Comparison of ENCODE assay signal across 3 cellular contexts in the genomic region with DNA sequence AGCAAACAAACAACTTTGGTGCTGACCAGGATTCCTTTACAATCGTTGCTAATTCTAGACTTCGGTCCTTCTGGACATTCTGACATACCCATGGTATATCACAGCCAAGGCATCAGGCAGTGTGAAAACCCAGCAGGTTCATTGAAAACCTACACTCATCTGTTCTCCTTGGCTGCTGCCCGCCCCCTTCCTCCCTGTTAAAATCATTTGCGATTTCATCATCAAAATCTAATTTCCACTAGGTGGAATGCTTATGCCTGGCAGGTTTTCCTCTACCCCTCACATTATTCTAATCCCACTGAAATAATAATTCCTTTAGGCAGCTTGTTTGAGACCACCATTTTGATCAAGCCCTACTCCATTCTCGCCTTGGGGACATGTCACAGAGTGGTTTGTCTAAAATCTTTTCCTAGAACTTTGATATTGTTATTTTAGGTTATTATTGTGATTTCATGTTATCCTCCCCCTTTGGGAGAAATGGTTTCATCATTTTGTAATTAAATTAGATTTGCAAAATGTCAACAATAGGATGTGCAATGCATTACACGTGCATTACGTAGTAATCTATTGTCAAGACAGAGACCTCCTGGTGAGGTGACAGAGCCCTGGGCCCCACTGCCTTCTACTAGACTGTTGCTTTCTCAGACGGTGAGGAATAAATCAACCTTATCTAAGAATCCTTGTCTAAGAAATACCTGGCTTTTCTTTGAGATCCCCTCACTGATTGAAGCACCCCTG.
TF ChIP-seq lines count a peak whose summit lies in the region.

No MANE protein-coding gene starts in this region.

TF ChIP-seq in SK-N-SH treated with all-trans-retinoic acid at 6 μM for 48 hours, 23 proteins besides CTCF, POLR2A, EP300 and RAD21:
- TF ChIP-seq ZFP3 (CRISPR knock-in tag; IDR thresholded peaks at IDR 0.05) (peak; percentile 81), ISL1 (CRISPR knock-in tag; IDR thresholded peaks at IDR 0.05) (no peak), RARB (CRISPR knock-in tag; IDR thresholded peaks at IDR 0.05) (no peak), ZNF565 (CRISPR knock-in tag; conservative IDR thresholded peaks at IDR 0.05; ENCODE audit: low read depth) (no peak), TOX (CRISPR knock-in tag; IDR thresholded peaks at IDR 0.05; ENCODE audit: borderline replicate concordance) (no peak)

TF ChIP-seq in SK-N-SH, 30 proteins besides CTCF, POLR2A, EP300 and RAD21:
- TF ChIP-seq, protein P1, sequence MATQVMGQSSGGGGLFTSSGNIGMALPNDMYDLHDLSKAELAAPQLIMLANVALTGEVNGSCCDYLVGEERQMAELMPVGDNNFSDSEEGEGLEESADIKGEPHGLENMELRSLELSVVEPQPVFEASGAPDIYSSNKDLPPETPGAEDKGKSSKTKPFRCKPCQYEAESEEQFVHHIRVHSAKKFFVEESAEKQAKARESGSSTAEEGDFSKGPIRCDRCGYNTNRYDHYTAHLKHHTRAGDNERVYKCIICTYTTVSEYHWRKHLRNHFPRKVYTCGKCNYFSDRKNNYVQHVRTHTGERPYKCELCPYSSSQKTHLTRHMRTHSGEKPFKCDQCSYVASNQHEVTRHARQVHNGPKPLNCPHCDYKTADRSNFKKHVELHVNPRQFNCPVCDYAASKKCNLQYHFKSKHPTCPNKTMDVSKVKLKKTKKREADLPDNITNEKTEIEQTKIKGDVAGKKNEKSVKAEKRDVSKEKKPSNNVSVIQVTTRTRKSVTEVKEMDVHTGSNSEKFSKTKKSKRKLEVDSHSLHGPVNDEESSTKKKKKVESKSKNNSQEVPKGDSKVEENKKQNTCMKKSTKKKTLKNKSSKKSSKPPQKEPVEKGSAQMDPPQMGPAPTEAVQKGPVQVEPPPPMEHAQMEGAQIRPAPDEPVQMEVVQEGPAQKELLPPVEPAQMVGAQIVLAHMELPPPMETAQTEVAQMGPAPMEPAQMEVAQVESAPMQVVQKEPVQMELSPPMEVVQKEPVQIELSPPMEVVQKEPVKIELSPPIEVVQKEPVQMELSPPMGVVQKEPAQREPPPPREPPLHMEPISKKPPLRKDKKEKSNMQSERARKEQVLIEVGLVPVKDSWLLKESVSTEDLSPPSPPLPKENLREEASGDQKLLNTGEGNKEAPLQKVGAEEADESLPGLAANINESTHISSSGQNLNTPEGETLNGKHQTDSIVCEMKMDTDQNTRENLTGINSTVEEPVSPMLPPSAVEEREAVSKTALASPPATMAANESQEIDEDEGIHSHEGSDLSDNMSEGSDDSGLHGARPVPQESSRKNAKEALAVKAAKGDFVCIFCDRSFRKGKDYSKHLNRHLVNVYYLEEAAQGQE (IDR thresholded peaks at IDR 0.05; ENCODE audit: low read depth, low read length) = no peak
- TF ChIP-seq TAF1 (IDR thresholded peaks at IDR 0.05; ENCODE audit: borderline replicate concordance, low read depth, low read length) (no peak), FOXJ3 (CRISPR knock-in tag; IDR thresholded peaks at IDR 0.05) (no peak), ELF1 (IDR thresholded peaks at IDR 0.05) (no peak), MXI1 (IDR thresholded peaks at IDR 0.05; ENCODE audit: low read depth, low read length) (no peak), NFIC (IDR thresholded peaks at IDR 0.05; ENCODE audit: borderline replicate concordance) (no peak), TEAD4 (IDR thresholded peaks at IDR 0.05; ENCODE audit: borderline replicate concordance, insufficient read depth) (no peak), POLR2AphosphoS5 (IDR thresholded peaks at IDR 0.05; ENCODE audit: low read depth, low read length) (no peak)
- TF ChIP-seq, protein P2, sequence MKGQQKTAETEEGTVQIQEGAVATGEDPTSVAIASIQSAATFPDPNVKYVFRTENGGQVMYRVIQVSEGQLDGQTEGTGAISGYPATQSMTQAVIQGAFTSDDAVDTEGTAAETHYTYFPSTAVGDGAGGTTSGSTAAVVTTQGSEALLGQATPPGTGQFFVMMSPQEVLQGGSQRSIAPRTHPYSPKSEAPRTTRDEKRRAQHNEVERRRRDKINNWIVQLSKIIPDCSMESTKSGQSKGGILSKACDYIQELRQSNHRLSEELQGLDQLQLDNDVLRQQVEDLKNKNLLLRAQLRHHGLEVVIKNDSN (IDR thresholded peaks at IDR 0.05; ENCODE audit: borderline replicate concordance, low read depth) = no peak
- TF ChIP-seq, protein P3, sequence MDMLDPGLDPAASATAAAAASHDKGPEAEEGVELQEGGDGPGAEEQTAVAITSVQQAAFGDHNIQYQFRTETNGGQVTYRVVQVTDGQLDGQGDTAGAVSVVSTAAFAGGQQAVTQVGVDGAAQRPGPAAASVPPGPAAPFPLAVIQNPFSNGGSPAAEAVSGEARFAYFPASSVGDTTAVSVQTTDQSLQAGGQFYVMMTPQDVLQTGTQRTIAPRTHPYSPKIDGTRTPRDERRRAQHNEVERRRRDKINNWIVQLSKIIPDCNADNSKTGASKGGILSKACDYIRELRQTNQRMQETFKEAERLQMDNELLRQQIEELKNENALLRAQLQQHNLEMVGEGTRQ (IDR thresholded peaks at IDR 0.05; ENCODE audit: borderline replicate concordance, low read depth, low read length) = no peak
- TF ChIP-seq, protein P4, sequence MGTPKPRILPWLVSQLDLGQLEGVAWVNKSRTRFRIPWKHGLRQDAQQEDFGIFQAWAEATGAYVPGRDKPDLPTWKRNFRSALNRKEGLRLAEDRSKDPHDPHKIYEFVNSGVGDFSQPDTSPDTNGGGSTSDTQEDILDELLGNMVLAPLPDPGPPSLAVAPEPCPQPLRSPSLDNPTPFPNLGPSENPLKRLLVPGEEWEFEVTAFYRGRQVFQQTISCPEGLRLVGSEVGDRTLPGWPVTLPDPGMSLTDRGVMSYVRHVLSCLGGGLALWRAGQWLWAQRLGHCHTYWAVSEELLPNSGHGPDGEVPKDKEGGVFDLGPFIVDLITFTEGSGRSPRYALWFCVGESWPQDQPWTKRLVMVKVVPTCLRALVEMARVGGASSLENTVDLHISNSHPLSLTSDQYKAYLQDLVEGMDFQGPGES (IDR thresholded peaks at IDR 0.05; ENCODE audit: low read depth, low read length) = no peak
- TF ChIP-seq, protein P5, sequence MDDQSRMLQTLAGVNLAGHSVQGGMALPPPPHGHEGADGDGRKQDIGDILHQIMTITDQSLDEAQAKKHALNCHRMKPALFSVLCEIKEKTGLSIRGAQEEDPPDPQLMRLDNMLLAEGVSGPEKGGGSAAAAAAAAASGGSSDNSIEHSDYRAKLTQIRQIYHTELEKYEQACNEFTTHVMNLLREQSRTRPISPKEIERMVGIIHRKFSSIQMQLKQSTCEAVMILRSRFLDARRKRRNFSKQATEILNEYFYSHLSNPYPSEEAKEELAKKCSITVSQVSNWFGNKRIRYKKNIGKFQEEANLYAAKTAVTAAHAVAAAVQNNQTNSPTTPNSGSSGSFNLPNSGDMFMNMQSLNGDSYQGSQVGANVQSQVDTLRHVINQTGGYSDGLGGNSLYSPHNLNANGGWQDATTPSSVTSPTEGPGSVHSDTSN (IDR thresholded peaks at IDR 0.05) = no peak

TF ChIP-seq in HepG2, 621 proteins besides CTCF, POLR2A, EP300 and RAD21:
- peak; percentile 35; the same call in 1 of the 2 replicates for TF ChIP-seq ATF7 (IDR thresholded peaks at IDR 0.05)
- TF ChIP-seq ATF7 (CRISPR knock-in tag; IDR thresholded peaks at IDR 0.05) = no peak
- peak; percentile 14; the same call in 1 of the 2 replicates for TF ChIP-seq CEBPB (IDR thresholded peaks at IDR 0.05; ENCODE audit: borderline replicate concordance, low read depth, low read length)
- TF ChIP-seq ZNF547 (CRISPR knock-in tag; IDR thresholded peaks at IDR 0.05) = 0 out of 2 replicates have a peak, but pooled peaks have one; percentile 32
- TF ChIP-seq, protein P6, sequence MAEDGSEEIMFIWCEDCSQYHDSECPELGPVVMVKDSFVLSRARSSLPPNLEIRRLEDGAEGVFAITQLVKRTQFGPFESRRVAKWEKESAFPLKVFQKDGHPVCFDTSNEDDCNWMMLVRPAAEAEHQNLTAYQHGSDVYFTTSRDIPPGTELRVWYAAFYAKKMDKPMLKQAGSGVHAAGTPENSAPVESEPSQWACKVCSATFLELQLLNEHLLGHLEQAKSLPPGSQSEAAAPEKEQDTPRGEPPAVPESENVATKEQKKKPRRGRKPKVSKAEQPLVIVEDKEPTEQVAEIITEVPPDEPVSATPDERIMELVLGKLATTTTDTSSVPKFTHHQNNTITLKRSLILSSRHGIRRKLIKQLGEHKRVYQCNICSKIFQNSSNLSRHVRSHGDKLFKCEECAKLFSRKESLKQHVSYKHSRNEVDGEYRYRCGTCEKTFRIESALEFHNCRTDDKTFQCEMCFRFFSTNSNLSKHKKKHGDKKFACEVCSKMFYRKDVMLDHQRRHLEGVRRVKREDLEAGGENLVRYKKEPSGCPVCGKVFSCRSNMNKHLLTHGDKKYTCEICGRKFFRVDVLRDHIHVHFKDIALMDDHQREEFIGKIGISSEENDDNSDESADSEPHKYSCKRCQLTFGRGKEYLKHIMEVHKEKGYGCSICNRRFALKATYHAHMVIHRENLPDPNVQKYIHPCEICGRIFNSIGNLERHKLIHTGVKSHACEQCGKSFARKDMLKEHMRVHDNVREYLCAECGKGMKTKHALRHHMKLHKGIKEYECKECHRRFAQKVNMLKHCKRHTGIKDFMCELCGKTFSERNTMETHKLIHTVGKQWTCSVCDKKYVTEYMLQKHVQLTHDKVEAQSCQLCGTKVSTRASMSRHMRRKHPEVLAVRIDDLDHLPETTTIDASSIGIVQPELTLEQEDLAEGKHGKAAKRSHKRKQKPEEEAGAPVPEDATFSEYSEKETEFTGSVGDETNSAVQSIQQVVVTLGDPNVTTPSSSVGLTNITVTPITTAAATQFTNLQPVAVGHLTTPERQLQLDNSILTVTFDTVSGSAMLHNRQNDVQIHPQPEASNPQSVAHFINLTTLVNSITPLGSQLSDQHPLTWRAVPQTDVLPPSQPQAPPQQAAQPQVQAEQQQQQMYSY (CRISPR knock-in tag; IDR thresholded peaks at IDR 0.05) = no peak
